Comparison of ENCODE assay signal across 1 cellular context in the genomic region with DNA sequence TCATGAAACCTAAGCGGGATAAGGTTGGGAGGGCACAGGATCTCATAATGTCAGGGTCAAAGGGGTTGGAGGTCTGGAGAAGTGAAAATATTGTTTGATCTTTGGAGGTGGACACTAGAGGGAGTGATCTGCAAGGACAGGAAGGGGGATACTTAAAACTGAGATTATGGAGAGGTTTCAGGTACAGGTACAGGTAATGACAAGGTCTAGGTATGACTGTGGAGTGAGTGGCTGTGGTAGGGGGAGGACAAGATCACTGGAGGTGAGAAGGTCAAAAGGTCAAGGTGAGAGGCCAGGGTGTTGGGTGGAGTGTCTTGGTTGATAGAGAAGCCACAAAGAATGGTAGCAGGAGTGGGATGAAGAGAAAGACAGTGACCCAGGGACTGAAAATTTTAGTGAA.
TF ChIP-seq lines count a peak whose summit lies in the region.

No MANE protein-coding gene starts in this region.

TF ChIP-seq in HEK293, 187 proteins besides CTCF, POLR2A, EP300 and RAD21:
- TF ChIP-seq, protein P1, sequence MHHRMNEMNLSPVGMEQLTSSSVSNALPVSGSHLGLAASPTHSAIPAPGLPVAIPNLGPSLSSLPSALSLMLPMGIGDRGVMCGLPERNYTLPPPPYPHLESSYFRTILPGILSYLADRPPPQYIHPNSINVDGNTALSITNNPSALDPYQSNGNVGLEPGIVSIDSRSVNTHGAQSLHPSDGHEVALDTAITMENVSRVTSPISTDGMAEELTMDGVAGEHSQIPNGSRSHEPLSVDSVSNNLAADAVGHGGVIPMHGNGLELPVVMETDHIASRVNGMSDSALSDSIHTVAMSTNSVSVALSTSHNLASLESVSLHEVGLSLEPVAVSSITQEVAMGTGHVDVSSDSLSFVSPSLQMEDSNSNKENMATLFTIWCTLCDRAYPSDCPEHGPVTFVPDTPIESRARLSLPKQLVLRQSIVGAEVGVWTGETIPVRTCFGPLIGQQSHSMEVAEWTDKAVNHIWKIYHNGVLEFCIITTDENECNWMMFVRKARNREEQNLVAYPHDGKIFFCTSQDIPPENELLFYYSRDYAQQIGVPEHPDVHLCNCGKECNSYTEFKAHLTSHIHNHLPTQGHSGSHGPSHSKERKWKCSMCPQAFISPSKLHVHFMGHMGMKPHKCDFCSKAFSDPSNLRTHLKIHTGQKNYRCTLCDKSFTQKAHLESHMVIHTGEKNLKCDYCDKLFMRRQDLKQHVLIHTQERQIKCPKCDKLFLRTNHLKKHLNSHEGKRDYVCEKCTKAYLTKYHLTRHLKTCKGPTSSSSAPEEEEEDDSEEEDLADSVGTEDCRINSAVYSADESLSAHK (tag by site-specific recombination; IDR thresholded peaks at IDR 0.05) = peak; percentile 44; the same call in 1 of the 2 replicates
- TF ChIP-seq MZF1 (tag by site-specific recombination; IDR thresholded peaks at IDR 0.05; ENCODE audit: borderline replicate concordance) = no peak
